In the genomic region with DNA sequence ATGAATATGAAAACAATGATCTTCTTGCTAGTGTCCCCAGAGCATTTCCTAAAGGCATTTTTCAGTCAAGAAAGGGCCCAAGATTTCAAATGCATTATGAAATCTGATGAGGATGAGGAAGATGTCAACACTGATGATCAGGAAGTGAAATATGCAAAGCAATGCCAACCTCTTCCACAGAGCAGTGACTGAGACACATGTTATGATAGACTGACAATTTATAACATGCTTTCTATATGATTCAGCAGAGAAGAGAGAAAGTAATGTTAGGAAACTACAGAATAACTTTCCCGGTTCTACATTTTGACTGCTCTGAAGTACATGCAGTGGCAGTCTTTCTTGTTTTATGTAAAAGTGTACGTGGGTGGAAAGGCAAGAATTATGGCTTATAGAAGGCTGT, we compare ENCODE assay signal across 15 cellular contexts.
DNase-seq lines count a peak whose midpoint lies in the region; ATAC-seq and TF ChIP-seq lines count a peak whose summit lies in the region.
"Had no signal": no experiment of that assay in that cellular context is flagged by ENCODE, and none has a peak within 500 bp of the region (broad histone marks: within the 10 kb centered on the region; RNA-seq: fewer than 3 reads in every experiment).

No MANE protein-coding gene starts in this region.

- H3K4me3 ChIP-seq in AG04449 (ENCODE audit: low read depth, low read length): no peak overlapping the region
- H3K4me3 ChIP-seq in GM23248: no peak overlapping the region
- no peak overlapping the region for H3K4me3 ChIP-seq in RWPE2 (ENCODE audit: severe bottlenecking)
- no peak overlapping the region for H3K4me3 ChIP-seq in fibroblast of villous mesenchyme (ENCODE audit: low read depth, low read length)
- no peak overlapping the region for H3K4me3 ChIP-seq in psoas muscle
- H3K4me3 ChIP-seq: Peyer's patch, upper lobe of left lung had no signal

- H3K9me3 ChIP-seq in GM23248 (ENCODE audit: low read depth) (no peaks in the 10 kb centered on the region), RWPE2 (ENCODE audit: severe bottlenecking) (no peaks in the 10 kb centered on the region), psoas muscle (no peaks in the 10 kb centered on the region)
- H3K9me3 ChIP-seq: BE2C, Peyer's patch, upper lobe of left lung had no signal

- H2AFZ ChIP-seq in GM23248: no peak overlapping the region

- no peaks in the 10 kb centered on the region for H3K27me3 ChIP-seq in GM23248 (replicated peaks; ENCODE audit: insufficient read depth)
- no peaks in the 10 kb centered on the region for H3K27me3 ChIP-seq in RWPE2 (ENCODE audit: insufficient read depth, poor library complexity, severe bottlenecking)
- H3K27me3 ChIP-seq in psoas muscle (ENCODE audit: insufficient read depth in 3 of 3, low read length in 2 of 3): no peaks in the 10 kb centered on the region
- H3K27me3 ChIP-seq: BE2C, Peyer's patch, upper lobe of left lung had no signal

- H3K27ac ChIP-seq in GM23248 (0 out of 2 replicates have a peak overlapping the region, but pooled peaks have one; percentile 3), RWPE2 (ENCODE audit: poor library complexity, severe bottlenecking) (peak overlapping the region; percentile 51), psoas muscle (no peak overlapping the region)
- H3K27ac ChIP-seq: Peyer's patch, upper lobe of left lung had no signal

- no peak overlapping the region for H3K9ac ChIP-seq in GM23248

- intact Hi-C loops in psoas muscle (cut with DNase I): no loop called here

- POLR2A ChIA-PET in AG04449 (lab: Yijun Ruan, JAX): interaction anchor here (0.6 kb wide), 1 partner anchor 356 kb away, joined by 3 read pairs; no protein-coding TSS in a partner anchor

- H3K36me3 ChIP-seq in GM23248 (ENCODE audit: low read depth) (no peaks in the 10 kb centered on the region), RWPE2 (ENCODE audit: low read depth) (no peaks in the 10 kb centered on the region), psoas muscle (ENCODE audit: insufficient read depth in 1 of 2, low read depth in 1 of 2) (no peaks in the 10 kb centered on the region)
- H3K36me3 ChIP-seq: BE2C, Peyer's patch, upper lobe of left lung had no signal

- no peaks in the 10 kb centered on the region for H4K20me1 ChIP-seq in GM23248 (ENCODE audit: insufficient read depth)

- H3K79me2 ChIP-seq in GM23248 (ENCODE audit: insufficient read depth): no peaks in the 10 kb centered on the region

- TF ChIP-seq CTCF in AG04449 (IDR thresholded peaks at IDR 0.05; ENCODE audit: insufficient read depth, low read length, missing control alignments) (no peak), RWPE2 (IDR thresholded peaks at IDR 0.05; ENCODE audit: poor library complexity, severe bottlenecking) (no peak), fibroblast of villous mesenchyme (IDR thresholded peaks at IDR 0.05; ENCODE audit: insufficient read depth, low read depth, low read length) (no peak), psoas muscle (IDR thresholded peaks at IDR 0.05) (no peak)

- in situ Hi-C loops in GM23248 (cut with MboI): no loop called here

- CTCF ChIA-PET in AG04449 (lab: Yijun Ruan, JAX): interaction anchor here (1.2 kb wide), 1 partner anchor 14 kb away, joined by 3 read pairs; no protein-coding TSS in a partner anchor

- 0% methylated on average over 2 of the region's 2 CpGs for WGBS in GM23248 (ENCODE audit: low coverage in 1 of 2, low lambda C conversion rate in 2 of 2, missing lambda C conversion rate in 2 of 2), 2 experiments
- WGBS in psoas muscle, 3 donors: 50 to 55% (median 53%) methylated on average over 2 of the region's 2 CpGs

- ATAC-seq in RWPE2 (ENCODE audit: low read depth) (peak; percentile 94), psoas muscle (no peak), HG02759 (IDR thresholded peaks at IDR 0.05; ENCODE audit: unreplicated experiment) (no peak), HG03108 (IDR thresholded peaks at IDR 0.05; ENCODE audit: unreplicated experiment) (no peak)
- ATAC-seq: activated CD8-positive, alpha-beta T cell treated with anti-CD3 and anti-CD28 coated beads for 36 hours had no signal

- H3K4me1 ChIP-seq in GM23248 (ENCODE audit: insufficient read depth) (peaks cover 5% of the 10 kb centered on the region; the same call in 1 of the 2 replicates), RWPE2 (ENCODE audit: insufficient read depth, poor library complexity, severe bottlenecking) (peaks cover 10% of the 10 kb centered on the region), psoas muscle (no peaks in the 10 kb centered on the region)
- H3K4me1 ChIP-seq: BE2C, Peyer's patch, upper lobe of left lung had no signal

- no peak overlapping the region for H3K4me2 ChIP-seq in GM23248 (ENCODE audit: unreplicated experiment)

- H3K9me2 ChIP-seq in GM23248 (ENCODE audit: insufficient read depth): no peaks in the 10 kb centered on the region

- peak; percentile 77 for DNase-seq in AG04449 (ENCODE audit: low read depth, low spot score)
- peak; percentile 63 for DNase-seq in GM23248
- no peak for DNase-seq in RWPE2 (ENCODE audit: low spot score)
- DNase-seq in fibroblast of villous mesenchyme (ENCODE audit: low read depth): peak; percentile 22
- DNase-seq in psoas muscle: no peak
- no peak for DNase-seq in cerebellum (ENCODE audit: low spot score)
- DNase-seq: activated CD8-positive, alpha-beta T cell treated with anti-CD3 and anti-CD28 coated beads for 36 hours; BE2C; head of caudate nucleus; Kasumi-1; nephron progenitor cell; Peyer's patch; upper lobe of left lung had no signal

- H3F3A ChIP-seq in GM23248 (ENCODE audit: insufficient read depth): no peaks in the 10 kb centered on the region

Comparison
In these comparisons a context has a peak if more than half of its experiments do, and no peak if none do; other contexts are left out.
1. DNase-seq: peak in AG04449 (single experiment), GM23248 (single experiment) and fibroblast of villous mesenchyme (single experiment); none in RWPE2 (single experiment), psoas muscle (0 of 2) and cerebellum (single experiment).